ENCODE assay signal across 8 cellular contexts in genomic region chr19:37217533-37217854, GRCh38. TPM values are rescaled to one million over a fixed set of nuclear protein-coding genes. Genes with fewer than 3 reads are reported as not detected.
A peak's percentile ranks its signal among the peaks of the same experiment; 100 is the strongest.
DNase-seq lines count a peak whose midpoint lies in the region; ATAC-seq and TF ChIP-seq lines count a peak whose summit lies in the region.

No MANE protein-coding gene starts in this region.

- peaks cover 11% of the 10 kb centered on the region for H3K4me1 ChIP-seq in mononuclear cell (ENCODE audit: insufficient read depth, low read length)

- in situ Hi-C loops in astrocyte of the cerebellum (cut with HindIII; ENCODE audit: low sequenced_read_pairs) = no loop called here

- ATAC-seq in HG03064 (IDR thresholded peaks at IDR 0.05; ENCODE audit: low read depth, unreplicated experiment) (peak; percentile 87), HG03045 (IDR thresholded peaks at IDR 0.05; ENCODE audit: unreplicated experiment) (no peak)

- peak overlapping the region; percentile 81 for H3K4me3 ChIP-seq in GM12864 (ENCODE audit: low read depth, low read length)
- H3K4me3 ChIP-seq in astrocyte of the cerebellum (ENCODE audit: low read depth, low read length) = peak overlapping the region; percentile 63
- peak overlapping the region; percentile 86 for H3K4me3 ChIP-seq in mononuclear cell (ENCODE audit: low read length)

- DNase-seq in GM12864 (ENCODE audit: low read depth) = no peak
- DNase-seq in astrocyte of the cerebellum (ENCODE audit: low read depth) = no peak
- DNase-seq in GM19238 (ENCODE audit: insufficient read length, low spot score) = no peak
- DNase-seq in DMS 273 (lab: John Stamatoyannopoulos, UW; ENCODE audit: unreplicated experiment) = no peak
- no peak for DNase-seq in stimulated activated CD4-positive, alpha-beta T cell treated with anti-CD3 and anti-CD28 coated beads, Interleukin-4, amount 100 ng/mL, for 24 hours

- no peaks in the 10 kb centered on the region for H3K9me3 ChIP-seq in mononuclear cell (ENCODE audit: low read depth, low read length)

- no peaks in the 10 kb centered on the region for H3K27me3 ChIP-seq in mononuclear cell (ENCODE audit: insufficient read depth, low read length)

- TF ChIP-seq CTCF in GM12864 (IDR thresholded peaks at IDR 0.05; ENCODE audit: low read depth, low read length, missing control alignments) (no peak), astrocyte of the cerebellum (IDR thresholded peaks at IDR 0.05; ENCODE audit: low read depth, low read length, missing control alignments) (no peak)

RNA-seq across cellular contexts. Expression of gene ZNF383, which starts 0.5 kb away (rescaled TPM):
- 10.3 TPM for total RNA-seq in mononuclear cell

RNA-seq across cellular contexts. Expression of gene ZNF585B, which starts 7.2 kb away (rescaled TPM):
- total RNA-seq in mononuclear cell = 4.3 TPM

RNA-seq across cellular contexts. Expression of gene ZNF585A, which starts 45.0 kb away (rescaled TPM):
- total RNA-seq in mononuclear cell = 8.2 TPM
